12 cellular contexts compared by ENCODE assay signal in genomic region chr2:21002814-21003192, GRCh38. TPM values are rescaled to one million over a fixed set of nuclear protein-coding genes. Genes with fewer than 3 reads are reported as not detected.
"Had no signal": no experiment of that assay in that cellular context is flagged by ENCODE, and none has a peak within 500 bp of the region (broad histone marks: within the 10 kb centered on the region; RNA-seq: fewer than 3 reads in every experiment).

No MANE protein-coding gene starts in this region.

- ATAC-seq: GM23338, HCT116 had no signal

- H3K4me3 ChIP-seq: GM23248, GM23338, HAP-1 had no signal

- H3K4me1 ChIP-seq: HAP-1 had no signal

- H3K4me2 ChIP-seq: GM23338 had no signal

- H2AFZ ChIP-seq: GM23248, GM23338 had no signal

- H3K9ac ChIP-seq: GM23248 had no signal

- FAIRE-seq: H1, H54 had no signal

- H3K9me3 ChIP-seq: HAP-1 had no signal

- DNase-seq: GM23248, GOT3, H7, H9, HCEC 1CT, HFFc6 had no signal

- H3K36me3 ChIP-seq: HAP-1 had no signal

- H3K27ac ChIP-seq: GM23248 had no signal

RNA-seq across cellular contexts. Expression of gene APOB, which starts 41.1 kb away (rescaled TPM):
- total RNA-seq: GM23248, H4, HFFc6 had no signal
- polyA plus RNA-seq: GM23248 had no signal
